8 cellular contexts compared by ENCODE assay signal in the genomic region with DNA sequence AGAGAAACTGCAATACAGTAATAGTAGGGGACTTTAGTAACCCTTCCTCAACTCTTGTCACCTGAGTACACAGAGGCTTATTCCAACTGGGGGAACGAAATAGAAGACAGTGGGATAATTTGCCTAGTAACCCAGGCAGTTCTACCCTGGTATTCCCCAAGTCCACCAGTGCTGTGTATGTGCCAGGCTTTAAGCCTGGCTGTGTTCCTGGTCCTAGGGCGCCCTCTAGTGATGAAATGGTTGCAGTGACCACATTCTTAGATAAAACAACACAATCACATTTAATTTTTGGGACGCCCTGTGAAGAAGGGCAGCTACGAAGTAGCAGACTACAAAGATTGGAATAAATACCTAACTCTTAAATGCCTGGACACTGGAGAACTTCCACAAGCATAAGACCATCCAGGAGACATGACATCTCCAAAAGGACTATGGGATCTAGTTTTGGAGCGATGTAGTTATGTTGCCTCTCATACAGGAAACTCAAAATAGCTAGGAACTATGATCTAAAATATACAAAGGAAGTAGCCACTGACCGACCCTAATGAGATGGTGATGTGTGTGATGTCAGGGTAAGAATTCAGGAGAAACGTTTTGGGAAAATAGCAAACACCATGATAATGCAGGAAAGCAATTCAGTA.
DNase-seq lines count a peak whose midpoint lies in the region; ATAC-seq, FAIRE-seq and TF ChIP-seq lines count a peak whose summit lies in the region.

No MANE protein-coding gene starts in this region.

- H3K36me3 Mint-ChIP-seq in activated naive CD8-positive, alpha-beta T cell treated with anti-CD3 and anti-CD28 coated beads for 36 hours = no peaks in the 10 kb centered on the region

- H3K4me1 ChIP-seq in heart right ventricle = no peaks in the 10 kb centered on the region

- H3K27me3 Mint-ChIP-seq in activated naive CD8-positive, alpha-beta T cell treated with anti-CD3 and anti-CD28 coated beads for 36 hours = no peaks in the 10 kb centered on the region

- no peaks in the 10 kb centered on the region for H3K9me3 Mint-ChIP-seq in activated naive CD8-positive, alpha-beta T cell treated with anti-CD3 and anti-CD28 coated beads for 36 hours

- H3K27ac ChIP-seq in heart right ventricle = no peak overlapping the region

- no peaks in the 10 kb centered on the region for H3K4me1 Mint-ChIP-seq in activated naive CD8-positive, alpha-beta T cell treated with anti-CD3 and anti-CD28 coated beads for 36 hours

- DNase-seq in H54 (ENCODE audit: insufficient read length, low spot score) (peak; percentile 17), MG63 (peak; percentile 11), heart right ventricle (peak in 1 of 2 donors; percentile 31), sciatic nerve (ENCODE audit: low spot score) (peak; percentile 72)
- peak; percentile 26 for DNase-seq in activated naive CD8-positive, alpha-beta T cell treated with anti-CD3 and anti-CD28 coated beads for 36 hours

- peak; percentile 91 for FAIRE-seq in G401.6 (lab: Jason Lieb, UNC)
- peak; percentile 80 for FAIRE-seq in H54 (lab: Jason Lieb, UNC)

- WGBS in heart right ventricle, 2 donors = 26 to 28% methylated on average over 7 of the region's 7 CpGs

- H3K9me3 ChIP-seq in MG63 (no peaks in the 10 kb centered on the region), heart right ventricle (no peaks in the 10 kb centered on the region)

- ATAC-seq in SK-N-SH treated with all-trans-retinoic acid at 6 μM for 48 hours (peak; percentile 97), heart right ventricle (peak; percentile 46 to 91 (median 72)), sciatic nerve (peak; percentile 81), HG02588 (IDR thresholded peaks at IDR 0.05; ENCODE audit: unreplicated experiment) (no peak)

- H3K4me3 Mint-ChIP-seq in activated naive CD8-positive, alpha-beta T cell treated with anti-CD3 and anti-CD28 coated beads for 36 hours = no peak overlapping the region

- peak; percentile 34 to 89 (median 70) for TF ChIP-seq CTCF in heart right ventricle (IDR thresholded peaks at IDR 0.05)

- H3K4me3 ChIP-seq in MG63 = no peak overlapping the region
- H3K4me3 ChIP-seq in heart right ventricle = no peak overlapping the region

- H3K36me3 ChIP-seq in MG63 = no peaks in the 10 kb centered on the region
- H3K36me3 ChIP-seq in heart right ventricle = no peaks in the 10 kb centered on the region

- no peak for TF ChIP-seq POLR2A in H54 (IDR thresholded peaks at IDR 0.05; ENCODE audit: low read depth, low read length)

- H3K27me3 ChIP-seq in MG63 = no peaks in the 10 kb centered on the region
- H3K27me3 ChIP-seq in heart right ventricle = no peaks in the 10 kb centered on the region

- H3K27ac Mint-ChIP-seq in activated naive CD8-positive, alpha-beta T cell treated with anti-CD3 and anti-CD28 coated beads for 36 hours = no peak overlapping the region

- intact Hi-C loops in heart right ventricle (cut with DNase I) (loop anchor here (1.0 to 10.0 kb wide), 9 partner anchors 117 to 329 kb away; partner anchors contain the start of gene XIST (in 2 of the 10)), sciatic nerve (cut with DNase I) (no loop called here)

TF ChIP-seq in SK-N-SH treated with all-trans-retinoic acid at 6 μM for 48 hours, 23 proteins besides CTCF, POLR2A, EP300 and RAD21:
- no peak for TF ChIP-seq CSRNP3 (CRISPR knock-in tag; IDR thresholded peaks at IDR 0.05)
